ENCODE assay signal across 11 cellular contexts in the genomic region with DNA sequence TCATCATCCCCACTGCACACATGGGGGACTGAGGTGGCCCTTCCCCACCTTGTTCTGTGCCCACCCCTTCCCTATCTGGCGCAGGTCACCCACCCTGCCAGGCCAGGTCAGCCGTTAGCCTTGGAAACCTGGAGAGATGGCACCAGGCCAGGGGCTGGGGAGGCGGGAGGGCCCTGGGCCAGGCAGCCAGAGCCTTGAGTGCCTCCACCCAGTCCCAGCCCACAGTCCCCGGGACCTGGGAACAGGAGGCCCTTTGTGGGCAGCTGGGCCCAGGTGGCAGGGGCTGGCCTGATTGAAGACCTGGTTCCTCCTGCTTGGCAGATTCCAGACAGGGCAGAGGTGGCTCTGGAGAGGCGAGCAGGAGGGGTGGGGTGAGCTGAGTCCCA.
A peak's percentile ranks its signal among the peaks of the same experiment; 100 is the strongest.
DNase-seq lines count a peak whose midpoint lies in the region; ATAC-seq and TF ChIP-seq lines count a peak whose summit lies in the region.
"Had no signal": no experiment of that assay in that cellular context is flagged by ENCODE, and none has a peak within 500 bp of the region (broad histone marks: within the 10 kb centered on the region; RNA-seq: fewer than 3 reads in every experiment).

No MANE protein-coding gene starts in this region.

- H3K4me3 Mint-ChIP-seq in natural killer cell = no peak overlapping the region
- no peak overlapping the region for H3K4me3 Mint-ChIP-seq in stimulated activated naive B cell treated with anti-CD40 and anti-IgM and Interleukin-4, amounts not matched to agents 10 μg/mL and 1 μg/mL and 100 μg/mL, for 72 hours
- no peak overlapping the region for H3K4me3 Mint-ChIP-seq in effector memory CD8-positive, alpha-beta T cell
- H3K4me3 Mint-ChIP-seq: activated CD8-positive, alpha-beta T cell treated with anti-CD3 and anti-CD28 coated beads for 36 hours had no signal

- H3K4me1 ChIP-seq in HUES6 (ENCODE audit: control insufficient read depth, insufficient read depth, low read length) (peaks cover 26% of the 10 kb centered on the region), liver (ENCODE audit: control insufficient read depth in 4 of 4, insufficient read depth in 4 of 4, low read length in 3 of 4) (peaks cover 0 to 10% (median 0%) of the 10 kb centered on the region in 4 donors), stomach (peaks cover 27 to 67% (median 37%) of the 10 kb centered on the region in 4 donors)

- H3K27me3 ChIP-seq in HUES6 (ENCODE audit: control insufficient read depth, insufficient read depth, low read length) (no peaks in the 10 kb centered on the region), liver (ENCODE audit: control insufficient read depth in 4 of 4, insufficient read depth in 4 of 4, low read length in 3 of 4) (no peaks in the 10 kb centered on the region), stomach (no peaks in the 10 kb centered on the region)

- no peaks in the 10 kb centered on the region for H3K36me3 Mint-ChIP-seq in natural killer cell
- H3K36me3 Mint-ChIP-seq in stimulated activated naive B cell treated with anti-CD40 and anti-IgM and Interleukin-4, amounts not matched to agents 10 μg/mL and 1 μg/mL and 100 μg/mL, for 72 hours = peaks cover 9 to 14% of the 10 kb centered on the region in 2 donors
- peaks cover 4% of the 10 kb centered on the region for H3K36me3 Mint-ChIP-seq in effector memory CD8-positive, alpha-beta T cell (ENCODE audit: insufficient read depth)

- ATAC-seq in natural killer cell = no peak
- ATAC-seq in stimulated activated naive B cell treated with anti-CD40 and anti-IgM and Interleukin-4, amounts not matched to agents 10 μg/mL and 1 μg/mL and 100 μg/mL, for 72 hours (replicated peaks) = no peak
- no peak for ATAC-seq in effector memory CD8-positive, alpha-beta T cell (replicated peaks)
- ATAC-seq: activated CD8-positive, alpha-beta T cell treated with anti-CD3 and anti-CD28 coated beads for 36 hours had no signal

- H3K4me3 ChIP-seq in HUES6 (ENCODE audit: low read depth, low read length) (no peak overlapping the region), coronary artery (peak overlapping the region; percentile 30), liver (ENCODE audit: low read depth in 1 of 3, low read length in 3 of 3) (no peak overlapping the region), stomach (no peak overlapping the region)

- H3K27ac ChIP-seq in HUES6 (ENCODE audit: low read depth, low read length) = peak overlapping the region; percentile 88; the same call in 1 of the 2 replicates
- peak overlapping the region; percentile 66 to 92 for H3K27ac ChIP-seq in coronary artery
- peak overlapping the region; percentile 78 to 84 for H3K27ac ChIP-seq in liver (ENCODE audit: low read depth in 1 of 2, low read length in 2 of 2)
- H3K27ac ChIP-seq in stomach = peak overlapping the region; percentile 47 to 88 (median 85)

- intact Hi-C loops in stomach (cut with DNase I; ENCODE audit: low total_unique reads) = no loop called here
- intact Hi-C loops in natural killer cell (cut with micrococcal nuclease) = no loop called here

- no peaks in the 10 kb centered on the region for H3K27me3 Mint-ChIP-seq in natural killer cell (ENCODE audit: low read depth in 2 of 2)
- H3K27me3 Mint-ChIP-seq in stimulated activated naive B cell treated with anti-CD40 and anti-IgM and Interleukin-4, amounts not matched to agents 10 μg/mL and 1 μg/mL and 100 μg/mL, for 72 hours = peaks cover 0 to 22% of the 10 kb centered on the region in 2 donors
- H3K27me3 Mint-ChIP-seq in effector memory CD8-positive, alpha-beta T cell = no peaks in the 10 kb centered on the region
- H3K27me3 Mint-ChIP-seq: activated CD8-positive, alpha-beta T cell treated with anti-CD3 and anti-CD28 coated beads for 36 hours had no signal

- peaks cover 0 to 9% of the 10 kb centered on the region in 2 donors for H3K4me1 Mint-ChIP-seq in natural killer cell
- H3K4me1 Mint-ChIP-seq in stimulated activated naive B cell treated with anti-CD40 and anti-IgM and Interleukin-4, amounts not matched to agents 10 μg/mL and 1 μg/mL and 100 μg/mL, for 72 hours = peaks cover 9 to 19% of the 10 kb centered on the region in 2 donors
- H3K4me1 Mint-ChIP-seq in effector memory CD8-positive, alpha-beta T cell (ENCODE audit: low read depth in 2 of 2) = peaks cover 0 to 5% of the 10 kb centered on the region in 2 donors

- H3K27ac Mint-ChIP-seq in natural killer cell = no peak overlapping the region
- H3K27ac Mint-ChIP-seq in stimulated activated naive B cell treated with anti-CD40 and anti-IgM and Interleukin-4, amounts not matched to agents 10 μg/mL and 1 μg/mL and 100 μg/mL, for 72 hours = no peak overlapping the region
- H3K27ac Mint-ChIP-seq in effector memory CD8-positive, alpha-beta T cell = no peak overlapping the region
- H3K27ac Mint-ChIP-seq: activated CD8-positive, alpha-beta T cell treated with anti-CD3 and anti-CD28 coated beads for 36 hours had no signal

- TF ChIP-seq RAD21 in liver (IDR thresholded peaks at IDR 0.05) = no peak

- H3K9me3 ChIP-seq in HUES6 (ENCODE audit: control insufficient read depth, insufficient read depth, low read depth, low read length) (peaks cover 37% of the 10 kb centered on the region), liver (ENCODE audit: control insufficient read depth in 4 of 4, low read length in 3 of 4) (peaks cover 0 to 10% (median 6%) of the 10 kb centered on the region in 4 donors), stomach (peaks cover 4 to 15% (median 10%) of the 10 kb centered on the region in 4 donors)

- TF ChIP-seq CTCF in coronary artery (IDR thresholded peaks at IDR 0.05) (no peak), liver (IDR thresholded peaks at IDR 0.05; ENCODE audit: low read depth, low read length, missing input control) (no peak), stomach (IDR thresholded peaks at IDR 0.05) (no peak), natural killer cell (IDR thresholded peaks at IDR 0.05) (no peak)

- H3K9ac ChIP-seq in HUES6 (ENCODE audit: low read length) = peak overlapping the region; percentile 39
- no peak overlapping the region for H3K9ac ChIP-seq in liver (ENCODE audit: low read depth in 1 of 2, low read length in 2 of 2)

- H3K9me3 Mint-ChIP-seq in natural killer cell = peaks cover 0 to 4% of the 10 kb centered on the region in 2 donors
- peaks cover 14 to 15% of the 10 kb centered on the region in 2 donors for H3K9me3 Mint-ChIP-seq in stimulated activated naive B cell treated with anti-CD40 and anti-IgM and Interleukin-4, amounts not matched to agents 10 μg/mL and 1 μg/mL and 100 μg/mL, for 72 hours
- peaks cover 0 to 7% of the 10 kb centered on the region in 2 donors for H3K9me3 Mint-ChIP-seq in effector memory CD8-positive, alpha-beta T cell

- TF ChIP-seq EP300 in stomach (IDR thresholded peaks at IDR 0.05) = no peak

- TF ChIP-seq POLR2A in stomach (IDR thresholded peaks at IDR 0.05) = no peak

- DNase-seq in coronary artery (ENCODE audit: low spot score) (no peak), stomach (peak; percentile 71), natural killer cell (no peak), GM19238 (ENCODE audit: insufficient read length, low spot score) (no peak)
- DNase-seq in stimulated activated naive B cell treated with anti-CD40 and anti-IgM and Interleukin-4, amounts not matched to agents 10 μg/mL and 1 μg/mL and 100 μg/mL, for 72 hours = no peak
- no peak for DNase-seq in effector memory CD8-positive, alpha-beta T cell
- DNase-seq: activated CD8-positive, alpha-beta T cell treated with anti-CD3 and anti-CD28 coated beads for 36 hours; COR-L47; KBM-7 had no signal

- peaks cover 60% of the 10 kb centered on the region for H3K36me3 ChIP-seq in HUES6 (ENCODE audit: control insufficient read depth, insufficient read depth, low read length)
- H3K36me3 ChIP-seq in liver (ENCODE audit: control insufficient read depth in 4 of 4, insufficient read depth in 3 of 4, low read depth in 1 of 4, low read length in 3 of 4) = peaks cover 0 to 5% (median 3%) of the 10 kb centered on the region in 4 donors
- peaks cover 47 to 93% (median 76%) of the 10 kb centered on the region in 4 donors for H3K36me3 ChIP-seq in stomach

- 67% methylated on average over 5 of the region's 5 CpGs for WGBS in liver
- WGBS in stomach, 5 donors = 15 to 26% (median 23%) methylated on average over 3 to 5 of the region's 5 CpGs

TF ChIP-seq in liver, 16 proteins besides CTCF, POLR2A, EP300 and RAD21 (continues in another document):
- TF ChIP-seq GABPA (IDR thresholded peaks at IDR 0.05 in 1 of 2, conservative IDR thresholded peaks at IDR 0.05 in 1 of 2) = no peak
- TF ChIP-seq MAX (IDR thresholded peaks at IDR 0.05) = no peak
- no peak for TF ChIP-seq EGR1 (IDR thresholded peaks at IDR 0.05; ENCODE audit: low read depth in 2 of 2)
- TF ChIP-seq TAF1 (conservative IDR thresholded peaks at IDR 0.05) = no peak
- no peak for TF ChIP-seq HNF4A (conservative IDR thresholded peaks at IDR 0.05)
- TF ChIP-seq RXRA (IDR thresholded peaks at IDR 0.05) = no peak
- no peak for TF ChIP-seq HNF4G (IDR thresholded peaks at IDR 0.05)
- TF ChIP-seq FOXA2 (IDR thresholded peaks at IDR 0.05) = no peak
- no peak for TF ChIP-seq NR2F2 (IDR thresholded peaks at IDR 0.05)
- TF ChIP-seq YY1 (IDR thresholded peaks at IDR 0.05) = no peak
- TF ChIP-seq SP1 (IDR thresholded peaks at IDR 0.05) = no peak
- TF ChIP-seq FOXA1 (IDR thresholded peaks at IDR 0.05) = no peak
- TF ChIP-seq, protein P1, sequence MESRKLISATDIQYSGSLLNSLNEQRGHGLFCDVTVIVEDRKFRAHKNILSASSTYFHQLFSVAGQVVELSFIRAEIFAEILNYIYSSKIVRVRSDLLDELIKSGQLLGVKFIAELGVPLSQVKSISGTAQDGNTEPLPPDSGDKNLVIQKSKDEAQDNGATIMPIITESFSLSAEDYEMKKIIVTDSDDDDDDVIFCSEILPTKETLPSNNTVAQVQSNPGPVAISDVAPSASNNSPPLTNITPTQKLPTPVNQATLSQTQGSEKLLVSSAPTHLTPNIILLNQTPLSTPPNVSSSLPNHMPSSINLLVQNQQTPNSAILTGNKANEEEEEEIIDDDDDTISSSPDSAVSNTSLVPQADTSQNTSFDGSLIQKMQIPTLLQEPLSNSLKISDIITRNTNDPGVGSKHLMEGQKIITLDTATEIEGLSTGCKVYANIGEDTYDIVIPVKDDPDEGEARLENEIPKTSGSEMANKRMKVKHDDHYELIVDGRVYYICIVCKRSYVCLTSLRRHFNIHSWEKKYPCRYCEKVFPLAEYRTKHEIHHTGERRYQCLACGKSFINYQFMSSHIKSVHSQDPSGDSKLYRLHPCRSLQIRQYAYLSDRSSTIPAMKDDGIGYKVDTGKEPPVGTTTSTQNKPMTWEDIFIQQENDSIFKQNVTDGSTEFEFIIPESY (IDR thresholded peaks at IDR 0.05) = no peak
- TF ChIP-seq JUND (IDR thresholded peaks at IDR 0.05) = no peak
